In genomic region chr12:105942316-105942715, GRCh38 we compare ENCODE assay signal across 8 cellular contexts.
"Had no signal": no experiment of that assay in that cellular context is flagged by ENCODE, and none has a peak within 500 bp of the region (broad histone marks: within the 10 kb centered on the region; RNA-seq: fewer than 3 reads in every experiment).

No MANE protein-coding gene starts in this region.

- H2AFZ ChIP-seq: GM23338 had no signal

- H3K4me3 ChIP-seq: GM23338, K562 had no signal

- H3K4me2 ChIP-seq: GM23338 had no signal

- FAIRE-seq: H1, H54, HepG2, K562 had no signal

- ATAC-seq: GM23338, HepG2, K562 had no signal

- DNase-seq: H9, HCEC 1CT, IMR-90 had no signal
